Comparison of ENCODE assay signal across 8 cellular contexts in the genomic region with DNA sequence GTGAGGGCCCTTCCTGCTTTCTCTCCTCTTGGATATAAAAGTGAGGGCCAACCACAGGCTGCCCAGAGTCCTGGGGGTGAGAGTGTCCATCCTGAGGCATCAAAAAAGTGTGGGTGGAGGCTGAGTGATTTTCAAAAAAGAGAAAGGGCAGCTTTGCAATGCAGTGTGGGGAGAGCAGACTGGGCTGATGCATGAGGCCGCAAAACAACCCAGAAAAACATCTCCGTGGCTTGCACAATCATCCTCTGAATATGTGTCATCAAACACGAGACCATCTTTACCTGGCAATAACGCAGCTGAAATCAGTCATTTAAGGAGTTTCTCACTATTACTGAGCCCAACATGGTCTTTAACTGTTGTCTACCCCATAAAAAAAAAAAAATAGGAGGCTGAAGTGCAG.
DNase-seq lines count a peak whose midpoint lies in the region; ATAC-seq and TF ChIP-seq lines count a peak whose summit lies in the region.

No MANE protein-coding gene starts in this region.

- no peaks in the 10 kb centered on the region for H3F3A ChIP-seq in PC-9 (ENCODE audit: insufficient read depth, low read depth)

- intact Hi-C loops in spleen (cut with DNase I; ENCODE audit: low total_unique reads) = no loop called here
- intact Hi-C loops in left ventricle myocardium inferior (cut with micrococcal nuclease) = no loop called here
- intact Hi-C loops in PC-9 (cut with micrococcal nuclease; ENCODE audit: unreplicated experiment) = no loop called here

- TF ChIP-seq CTCF in spleen (IDR thresholded peaks at IDR 0.05 in 8 of 11, conservative IDR thresholded peaks at IDR 0.05 in 3 of 11) (no peak), left ventricle myocardium inferior (IDR thresholded peaks at IDR 0.05; ENCODE audit: borderline replicate concordance) (no peak), PC-9 (conservative IDR thresholded peaks at IDR 0.05) (no peak)

- DNase-seq in GM03348 (ENCODE audit: low spot score) = peak; percentile 78
- DNase-seq in fibroblast of peridontal ligament (ENCODE audit: extremely low read depth) = peak; percentile 51
- DNase-seq in spleen = no peak
- no peak for DNase-seq in cerebellar nuclear complex (lab: John Stamatoyannopoulos, UW)
- DNase-seq in left ventricle myocardium inferior = no peak
- DNase-seq in PC-9 = no peak

- peaks cover 5% of the 10 kb centered on the region; the same call in 1 of the 2 replicates for H3K9me2 ChIP-seq in PC-9 (ENCODE audit: insufficient read depth)

- ATAC-seq in GM19455 (IDR thresholded peaks at IDR 0.05; ENCODE audit: unreplicated experiment) (peak; percentile 61), HG03520 (IDR thresholded peaks at IDR 0.05; ENCODE audit: unreplicated experiment) (peak; percentile 83)

- WGBS in spleen, 5 donors = 49 to 85% (median 64%) methylated on average over 4 of the region's 4 CpGs

- POLR2A ChIA-PET in PC-9 (lab: Charles Lee; ENCODE audit: unreplicated experiment) = no interaction called here

- H3K4me3 ChIP-seq in spleen (no peak overlapping the region), left ventricle myocardium inferior (no peak overlapping the region), PC-9 (no peak overlapping the region)

- H3K9me3 ChIP-seq in spleen (no peaks in the 10 kb centered on the region), left ventricle myocardium inferior (replicated peaks) (no peaks in the 10 kb centered on the region), PC-9 (ENCODE audit: insufficient read depth, low read depth) (no peaks in the 10 kb centered on the region)

- H3K27me3 ChIP-seq in spleen (replicated peaks in 1 of 7) = no peaks in the 10 kb centered on the region
- no peaks in the 10 kb centered on the region for H3K27me3 ChIP-seq in left ventricle myocardium inferior (ENCODE audit: low read depth)
- no peaks in the 10 kb centered on the region for H3K27me3 ChIP-seq in PC-9 (ENCODE audit: insufficient read depth, low read depth)

- H3K4me1 ChIP-seq in spleen (no peaks in the 10 kb centered on the region), left ventricle myocardium inferior (no peaks in the 10 kb centered on the region), PC-9 (replicated peaks; ENCODE audit: insufficient read depth) (no peaks in the 10 kb centered on the region)

- TF ChIP-seq POLR2A in spleen (IDR thresholded peaks at IDR 0.05) = no peak

- no peak overlapping the region for H3K4me2 ChIP-seq in PC-9

- H2AFZ ChIP-seq in PC-9 = no peak overlapping the region

- CTCF ChIA-PET in PC-9 (lab: Charles Lee) = no interaction called here

- BruUV-seq in PC-9 (replicated peaks; lab: Mats Ljungman, UMichigan) = no TSS peak

- no peaks in the 10 kb centered on the region for H4K20me1 ChIP-seq in PC-9 (ENCODE audit: insufficient read depth)

- H3K79me2 ChIP-seq in PC-9 (ENCODE audit: low read depth) = no peaks in the 10 kb centered on the region

- H3K36me3 ChIP-seq in spleen (no peaks in the 10 kb centered on the region), left ventricle myocardium inferior (no peaks in the 10 kb centered on the region), PC-9 (ENCODE audit: low read depth) (no peaks in the 10 kb centered on the region)

- H3K27ac ChIP-seq in spleen = no peak overlapping the region
- H3K27ac ChIP-seq in left ventricle myocardium inferior (replicated peaks) = no peak overlapping the region
- H3K27ac ChIP-seq in PC-9 = no peak overlapping the region

Comparison
In these comparisons a context has a peak if more than half of its experiments do, and no peak if none do; other contexts are left out.
1. DNase-seq: peak in GM03348 (single experiment) and fibroblast of peridontal ligament (single experiment); none in spleen (single experiment), cerebellar nuclear complex (0 of 2), left ventricle myocardium inferior (single experiment) and PC-9 (0 of 2).